28 cellular contexts compared by ENCODE assay signal in genomic region chr5:107208867-107209266, GRCh38.
"Had no signal": no experiment of that assay in that cellular context is flagged by ENCODE, and none has a peak within 500 bp of the region (broad histone marks: within the 10 kb centered on the region; RNA-seq: fewer than 3 reads in every experiment).

No MANE protein-coding gene starts in this region.

- FAIRE-seq: pancreas had no signal

- H3K4me2 ChIP-seq: smooth muscle cell had no signal

- DNase-seq: naive thymus-derived CD8-positive, alpha-beta T cell; nephron progenitor cell; nucleus accumbens; pancreas; psoas muscle; right cardiac atrium; spleen; stimulated activated CD4-positive, alpha-beta T cell treated with anti-CD3 and anti-CD28 coated beads, Interleukin-12 subunit alpha, Interleukin-12 subunit beta, amount 100 ng/mL, for 4 hours; stimulated activated CD4-positive, alpha-beta T cell treated with anti-CD3 and anti-CD28 coated beads, Interleukin-1b, Interleukin-23, amount 100 ng/mL, for 48 hours; stimulated activated CD4-positive, alpha-beta T cell treated with anti-CD3 and anti-CD28 coated beads, Interleukin-4, amount 100 ng/mL, for 1 hour; stimulated activated CD4-positive, alpha-beta T cell treated with anti-CD3 and anti-CD28 coated beads, Interleukin-4, amount 100 ng/mL, for 4 hours; stimulated activated CD8-positive, alpha-beta memory T cell treated with anti-CD3 and anti-CD28 coated beads, Interleukin-4, amount 100 ng/mL, for 48 hours; stimulated activated naive CD4-positive, alpha-beta T cell; stimulated activated naive CD8-positive, alpha-beta T cell treated with anti-CD3 and anti-CD28 coated beads, Interleukin-15, amount 100 ng/mL, for 72 hours; stimulated activated naive CD8-positive, alpha-beta T cell treated with anti-CD3 and anti-CD28 coated beads, Interleukin-15, Interleukin-2, amounts not matched to agents 100 U/mL and 50 U/mL, for 24 hours; substantia nigra; testis; tibial artery; transverse colon; upper lobe of right lung; uterus had no signal

- H3K4me1 ChIP-seq: pancreas, spleen, suprapubic skin, testis, tibial artery, transverse colon, upper lobe of right lung, uterus had no signal

- H3K36me3 ChIP-seq: neutrophil, pancreas, spleen, suprapubic skin, tibial artery, transverse colon, upper lobe of right lung, uterus had no signal

- H3K27me3 ChIP-seq: neutrophil, pancreas, spleen, suprapubic skin, testis, tibial artery, transverse colon, upper lobe of right lung, uterus had no signal

- H3K4me3 ChIP-seq: pancreas, psoas muscle, skin epidermis, smooth muscle cell, spleen, suprapubic skin, testis, tibial artery, transverse colon, upper lobe of right lung, uterus had no signal

- H3K27ac ChIP-seq: neutrophil, pancreas, psoas muscle, skin epidermis, spleen, suprapubic skin, testis, tibial artery, transverse colon, upper lobe of right lung, uterus had no signal

- ATAC-seq: naive thymus-derived CD8-positive, alpha-beta T cell; natural killer cell treated with Interleukin-12 subunit alpha and Interleukin-12 subunit beta and Interleukin-15 and Interleukin-18, amount 100 ng/mL, for 72 hours; pancreas; psoas muscle; right cardiac atrium; sciatic nerve; stimulated activated memory B cell treated with anti-CD40 and anti-IgM and Interleukin-4, amounts not matched to agents 10 μg/mL and 1 μg/mL and 100 μg/mL, for 72 hours; stimulated activated naive CD8-positive, alpha-beta T cell treated with anti-CD3 and anti-CD28 coated beads, Interleukin-15, amount 100 ng/mL, for 72 hours; stimulated activated naive CD8-positive, alpha-beta T cell treated with anti-CD3 and anti-CD28 coated beads, Interleukin-15, Interleukin-2, amounts not matched to agents 100 U/mL and 50 U/mL, for 24 hours; upper lobe of right lung had no signal

- H3K9me3 ChIP-seq: neutrophil, pancreas, psoas muscle, spleen, suprapubic skin, testis, tibial artery, transverse colon, upper lobe of right lung, uterus had no signal
